ENCODE assay signal across 17 cellular contexts in the genomic region with DNA sequence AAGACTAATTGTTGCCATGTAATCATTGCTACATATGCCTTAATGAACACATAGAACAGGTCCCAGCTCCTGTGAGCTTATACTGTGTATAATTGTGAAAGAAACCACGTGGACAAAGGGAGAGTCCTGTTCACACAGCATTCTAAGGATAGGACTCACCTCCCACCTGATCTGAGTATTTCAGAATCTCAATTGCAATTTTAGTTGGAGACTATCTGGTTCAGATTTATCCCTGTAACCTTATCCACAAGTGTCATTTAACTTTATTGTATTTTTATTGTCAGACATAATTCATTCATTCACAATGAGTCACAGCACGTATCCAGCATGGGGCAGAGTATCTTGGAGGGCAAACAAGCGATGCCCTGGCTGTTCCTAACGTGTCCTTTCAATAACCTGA.
"Had no signal": no experiment of that assay in that cellular context is flagged by ENCODE, and none has a peak within 500 bp of the region (broad histone marks: within the 10 kb centered on the region; RNA-seq: fewer than 3 reads in every experiment).

No MANE protein-coding gene starts in this region.

- ATAC-seq: activated naive CD4-positive, alpha-beta T cell treated with anti-CD3 and anti-CD28 coated beads, Interleukin-2, amount 50 U/mL, for 72 hours; left lung had no signal

- H3K36me3 Mint-ChIP-seq: activated naive CD4-positive, alpha-beta T cell treated with anti-CD3 and anti-CD28 coated beads, Interleukin-2, amount 50 U/mL, for 72 hours had no signal

- H3K4me3 Mint-ChIP-seq: dendritic cell treated with granulocyte-macrophage colony-stimulating factor and Interleukin-4, amounts not matched to agents 40 ng/mL and 50 ng/mL, for 4 days; stimulated activated naive CD8-positive, alpha-beta T cell treated with anti-CD3 and anti-CD28 coated beads, Interleukin-15, Interleukin-2, amounts not matched to agents 100 ng/mL and 50 ng/mL, for 24 hours had no signal

- DNase-seq: activated CD4-positive, alpha-beta T cell treated with anti-CD3 and anti-CD28 coated beads, Interleukin-2, amount 50 U/mL, for 48 hours; activated gamma-delta T cell; adrenal gland; effector memory CD4-positive, alpha-beta T cell; foreskin fibroblast; hypothalamus; islet precursor cell; left lung; occipital lobe; stimulated activated CD4-positive, alpha-beta T cell treated with anti-CD3 and anti-CD28 coated beads, Interleukin-2, amount 100 ng/mL, for 24 hours; SW 1271; trophoblast cell had no signal

- H3K9me3 Mint-ChIP-seq: activated naive CD4-positive, alpha-beta T cell treated with anti-CD3 and anti-CD28 coated beads, Interleukin-2, amount 50 U/mL, for 72 hours; dendritic cell treated with granulocyte-macrophage colony-stimulating factor and Interleukin-4, amounts not matched to agents 40 ng/mL and 50 ng/mL, for 4 days; stimulated activated naive CD8-positive, alpha-beta T cell treated with anti-CD3 and anti-CD28 coated beads, Interleukin-15, Interleukin-2, amounts not matched to agents 100 ng/mL and 50 ng/mL, for 24 hours had no signal

- H3K27ac Mint-ChIP-seq: activated naive CD4-positive, alpha-beta T cell treated with anti-CD3 and anti-CD28 coated beads, Interleukin-2, amount 50 U/mL, for 72 hours; dendritic cell treated with granulocyte-macrophage colony-stimulating factor and Interleukin-4, amounts not matched to agents 40 ng/mL and 50 ng/mL, for 4 days; stimulated activated naive CD8-positive, alpha-beta T cell treated with anti-CD3 and anti-CD28 coated beads, Interleukin-15, Interleukin-2, amounts not matched to agents 100 ng/mL and 50 ng/mL, for 24 hours had no signal

- H3K27me3 Mint-ChIP-seq: dendritic cell treated with granulocyte-macrophage colony-stimulating factor and Interleukin-4, amounts not matched to agents 40 ng/mL and 50 ng/mL, for 4 days had no signal

- H3K27ac ChIP-seq: adrenal gland, cardiac muscle cell, left lung, suprapubic skin had no signal
